In the genomic region with DNA sequence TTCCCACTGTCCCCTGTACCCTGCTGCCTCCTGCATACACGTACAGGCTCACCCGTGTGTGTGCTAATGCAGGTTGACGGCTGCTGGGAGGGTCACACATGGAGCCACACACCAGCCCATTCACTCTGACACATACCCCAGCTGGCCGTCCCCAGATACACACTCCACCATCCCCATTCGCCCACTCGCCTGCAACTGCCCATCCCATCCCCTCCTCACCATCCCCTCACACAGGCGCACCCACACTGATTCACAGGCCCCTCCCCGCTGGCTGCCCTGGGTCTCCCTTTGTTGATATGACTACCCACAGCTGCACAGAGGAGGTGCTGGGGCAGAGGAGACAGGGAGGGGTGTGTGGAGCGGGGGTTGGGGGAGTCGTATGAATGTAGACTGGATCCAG, we compare ENCODE assay signal across 3 cellular contexts.
TF ChIP-seq lines count a peak whose summit lies in the region.

No MANE protein-coding gene starts in this region.

TF ChIP-seq in IMR-90, 13 proteins besides CTCF, POLR2A, EP300 and RAD21 (continued from another document):
- no peak for TF ChIP-seq CHD1 (IDR thresholded peaks at IDR 0.05; ENCODE audit: low read depth, low read length)
- TF ChIP-seq, protein P1, sequence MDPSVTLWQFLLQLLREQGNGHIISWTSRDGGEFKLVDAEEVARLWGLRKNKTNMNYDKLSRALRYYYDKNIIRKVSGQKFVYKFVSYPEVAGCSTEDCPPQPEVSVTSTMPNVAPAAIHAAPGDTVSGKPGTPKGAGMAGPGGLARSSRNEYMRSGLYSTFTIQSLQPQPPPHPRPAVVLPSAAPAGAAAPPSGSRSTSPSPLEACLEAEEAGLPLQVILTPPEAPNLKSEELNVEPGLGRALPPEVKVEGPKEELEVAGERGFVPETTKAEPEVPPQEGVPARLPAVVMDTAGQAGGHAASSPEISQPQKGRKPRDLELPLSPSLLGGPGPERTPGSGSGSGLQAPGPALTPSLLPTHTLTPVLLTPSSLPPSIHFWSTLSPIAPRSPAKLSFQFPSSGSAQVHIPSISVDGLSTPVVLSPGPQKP (IDR thresholded peaks at IDR 0.05; ENCODE audit: borderline replicate concordance, low read depth, low read length) = no peak
- TF ChIP-seq, protein P2, sequence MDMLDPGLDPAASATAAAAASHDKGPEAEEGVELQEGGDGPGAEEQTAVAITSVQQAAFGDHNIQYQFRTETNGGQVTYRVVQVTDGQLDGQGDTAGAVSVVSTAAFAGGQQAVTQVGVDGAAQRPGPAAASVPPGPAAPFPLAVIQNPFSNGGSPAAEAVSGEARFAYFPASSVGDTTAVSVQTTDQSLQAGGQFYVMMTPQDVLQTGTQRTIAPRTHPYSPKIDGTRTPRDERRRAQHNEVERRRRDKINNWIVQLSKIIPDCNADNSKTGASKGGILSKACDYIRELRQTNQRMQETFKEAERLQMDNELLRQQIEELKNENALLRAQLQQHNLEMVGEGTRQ (IDR thresholded peaks at IDR 0.05; ENCODE audit: low read depth, low read length) = no peak

TF ChIP-seq in SK-N-SH treated with all-trans-retinoic acid at 6 μM for 48 hours, 23 proteins besides CTCF, POLR2A, EP300 and RAD21 (continued from another document):
- TF ChIP-seq TOX (CRISPR knock-in tag; IDR thresholded peaks at IDR 0.05; ENCODE audit: borderline replicate concordance) (no peak), PPARA (CRISPR knock-in tag; IDR thresholded peaks at IDR 0.05; ENCODE audit: borderline replicate concordance) (no peak), ZFP3 (CRISPR knock-in tag; IDR thresholded peaks at IDR 0.05) (no peak)
- TF ChIP-seq, protein P3, sequence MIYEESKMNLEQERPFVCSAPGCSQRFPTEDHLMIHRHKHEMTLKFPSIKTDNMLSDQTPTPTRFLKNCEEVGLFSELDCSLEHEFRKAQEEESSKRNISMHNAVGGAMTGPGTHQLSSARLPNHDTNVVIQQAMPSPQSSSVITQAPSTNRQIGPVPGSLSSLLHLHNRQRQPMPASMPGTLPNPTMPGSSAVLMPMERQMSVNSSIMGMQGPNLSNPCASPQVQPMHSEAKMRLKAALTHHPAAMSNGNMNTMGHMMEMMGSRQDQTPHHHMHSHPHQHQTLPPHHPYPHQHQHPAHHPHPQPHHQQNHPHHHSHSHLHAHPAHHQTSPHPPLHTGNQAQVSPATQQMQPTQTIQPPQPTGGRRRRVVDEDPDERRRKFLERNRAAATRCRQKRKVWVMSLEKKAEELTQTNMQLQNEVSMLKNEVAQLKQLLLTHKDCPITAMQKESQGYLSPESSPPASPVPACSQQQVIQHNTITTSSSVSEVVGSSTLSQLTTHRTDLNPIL (CRISPR knock-in tag; IDR thresholded peaks at IDR 0.05; ENCODE audit: low read depth) = no peak

TF ChIP-seq in HEK293T, 16 proteins besides CTCF, POLR2A, EP300 and RAD21 (continued from another document):
- TF ChIP-seq BHLHE40 (IDR thresholded peaks at IDR 0.05; ENCODE audit: borderline replicate concordance) (no peak), FOXK2 (IDR thresholded peaks at IDR 0.05) (no peak), NFRKB (IDR thresholded peaks at IDR 0.05) (no peak), ARNT (IDR thresholded peaks at IDR 0.05) (no peak), HDGF (IDR thresholded peaks at IDR 0.05; ENCODE audit: borderline replicate concordance) (no peak)
